29 cellular contexts compared by ENCODE assay signal in genomic region chr9:76099516-76099915, GRCh38.
"Had no signal": no experiment of that assay in that cellular context is flagged by ENCODE, and none has a peak within 500 bp of the region (broad histone marks: within the 10 kb centered on the region; RNA-seq: fewer than 3 reads in every experiment).

No MANE protein-coding gene starts in this region.

- H3K9me3 Mint-ChIP-seq: naive thymus-derived CD8-positive, alpha-beta T cell; natural killer cell treated with Interleukin-12 subunit alpha and Interleukin-12 subunit beta and Interleukin-15 and Interleukin-18, amount 100 ng/mL, for 72 hours; nephron progenitor cell; neural crest cell; stimulated activated memory B cell treated with anti-CD40 and anti-IgM and Interleukin-4, amounts not matched to agents 10 μg/mL and 1 μg/mL and 100 μg/mL, for 72 hours; stimulated activated naive CD8-positive, alpha-beta T cell treated with anti-CD3 and anti-CD28 coated beads, Interleukin-15, amount 100 ng/mL, for 72 hours had no signal

- H3K9ac ChIP-seq: parathyroid adenoma had no signal

- H3K79me2 ChIP-seq: parathyroid adenoma had no signal

- H3K4me1 ChIP-seq: parathyroid adenoma, psoas muscle, thyroid gland had no signal

- H3K27ac Mint-ChIP-seq: natural killer cell treated with Interleukin-12 subunit alpha and Interleukin-12 subunit beta and Interleukin-15 and Interleukin-18, amount 100 ng/mL, for 72 hours; nephron progenitor cell; progenitor cell of endocrine pancreas; stimulated activated memory B cell treated with anti-CD40 and anti-IgM and Interleukin-4, amounts not matched to agents 10 μg/mL and 1 μg/mL and 100 μg/mL, for 72 hours had no signal

- H3K9me3 ChIP-seq: ovary, psoas muscle, right lobe of liver, sigmoid colon, thoracic aorta, thyroid gland, tibial nerve, upper lobe of left lung, vagina had no signal

- H3K4me3 ChIP-seq: ovary, psoas muscle, right lobe of liver, sigmoid colon, thoracic aorta, thyroid gland, tibial nerve, upper lobe of left lung, vagina had no signal

- H3K27ac ChIP-seq: ovary, parathyroid adenoma, psoas muscle, right lobe of liver, sigmoid colon, thoracic aorta, thyroid gland, tibial nerve, upper lobe of left lung, vagina had no signal

- ATAC-seq: naive thymus-derived CD8-positive, alpha-beta T cell; natural killer cell treated with Interleukin-12 subunit alpha and Interleukin-12 subunit beta and Interleukin-15 and Interleukin-18, amount 100 ng/mL, for 72 hours; psoas muscle; right cardiac atrium; right lobe of liver; stimulated activated memory B cell treated with anti-CD40 and anti-IgM and Interleukin-4, amounts not matched to agents 10 μg/mL and 1 μg/mL and 100 μg/mL, for 72 hours; stimulated activated naive CD8-positive, alpha-beta T cell treated with anti-CD3 and anti-CD28 coated beads, Interleukin-15, amount 100 ng/mL, for 72 hours; stimulated activated naive CD8-positive, alpha-beta T cell treated with anti-CD3 and anti-CD28 coated beads, Interleukin-15, Interleukin-2, amounts not matched to agents 100 U/mL and 50 U/mL, for 24 hours had no signal

- H3K4me1 Mint-ChIP-seq: stimulated activated memory B cell treated with anti-CD40 and anti-IgM and Interleukin-4, amounts not matched to agents 10 μg/mL and 1 μg/mL and 100 μg/mL, for 72 hours had no signal

- H3K36me3 ChIP-seq: ovary, right lobe of liver, thyroid gland, vagina had no signal

- DNase-seq: naive thymus-derived CD8-positive, alpha-beta T cell; nephron progenitor cell; occipital lobe; ovary; posterior cingulate gyrus; psoas muscle; right cardiac atrium; right lobe of liver; sigmoid colon; small intestine; stimulated activated CD4-positive, alpha-beta T cell treated with anti-CD3 and anti-CD28 coated beads, Interleukin-12 subunit alpha, Interleukin-12 subunit beta, amount 100 ng/mL, for 4 hours; stimulated activated CD4-positive, alpha-beta T cell treated with anti-CD3 and anti-CD28 coated beads, Interleukin-1b, Interleukin-23, amount 100 ng/mL, for 48 hours; stimulated activated CD4-positive, alpha-beta T cell treated with anti-CD3 and anti-CD28 coated beads, Interleukin-4, amount 100 ng/mL, for 1 hour; stimulated activated CD4-positive, alpha-beta T cell treated with anti-CD3 and anti-CD28 coated beads, Interleukin-4, amount 100 ng/mL, for 4 hours; stimulated activated CD8-positive, alpha-beta memory T cell treated with anti-CD3 and anti-CD28 coated beads, Interleukin-4, amount 100 ng/mL, for 48 hours; stimulated activated naive CD4-positive, alpha-beta T cell; stimulated activated naive CD8-positive, alpha-beta T cell treated with anti-CD3 and anti-CD28 coated beads, Interleukin-15, amount 100 ng/mL, for 72 hours; stimulated activated naive CD8-positive, alpha-beta T cell treated with anti-CD3 and anti-CD28 coated beads, Interleukin-15, Interleukin-2, amounts not matched to agents 100 U/mL and 50 U/mL, for 24 hours; thyroid gland; upper lobe of left lung had no signal

- H2AFZ ChIP-seq: parathyroid adenoma had no signal

- H3K27me3 ChIP-seq: ovary, right lobe of liver, sigmoid colon, thyroid gland, tibial nerve, upper lobe of left lung, vagina had no signal

- FAIRE-seq: urothelium cell line had no signal

- H3K36me3 Mint-ChIP-seq: stimulated activated memory B cell treated with anti-CD40 and anti-IgM and Interleukin-4, amounts not matched to agents 10 μg/mL and 1 μg/mL and 100 μg/mL, for 72 hours had no signal

- H3K4me3 Mint-ChIP-seq: naive thymus-derived CD8-positive, alpha-beta T cell; natural killer cell treated with Interleukin-12 subunit alpha and Interleukin-12 subunit beta and Interleukin-15 and Interleukin-18, amount 100 ng/mL, for 72 hours; nephron progenitor cell; neural crest cell; stimulated activated memory B cell treated with anti-CD40 and anti-IgM and Interleukin-4, amounts not matched to agents 10 μg/mL and 1 μg/mL and 100 μg/mL, for 72 hours; stimulated activated naive CD8-positive, alpha-beta T cell treated with anti-CD3 and anti-CD28 coated beads, Interleukin-15, amount 100 ng/mL, for 72 hours had no signal

- H3K27me3 Mint-ChIP-seq: naive thymus-derived CD8-positive, alpha-beta T cell; progenitor cell of endocrine pancreas; stimulated activated memory B cell treated with anti-CD40 and anti-IgM and Interleukin-4, amounts not matched to agents 10 μg/mL and 1 μg/mL and 100 μg/mL, for 72 hours; stimulated activated naive CD8-positive, alpha-beta T cell treated with anti-CD3 and anti-CD28 coated beads, Interleukin-15, amount 100 ng/mL, for 72 hours had no signal
